In genomic region chr17:48244121-48244711, GRCh38 we compare ENCODE assay signal across 1 cellular context.
TF ChIP-seq lines count a peak whose summit lies in the region.

No MANE protein-coding gene starts in this region.

TF ChIP-seq in K562, 482 proteins besides CTCF, POLR2A, EP300 and RAD21 (continued from another document and continues in another):
- TF ChIP-seq, protein P1, sequence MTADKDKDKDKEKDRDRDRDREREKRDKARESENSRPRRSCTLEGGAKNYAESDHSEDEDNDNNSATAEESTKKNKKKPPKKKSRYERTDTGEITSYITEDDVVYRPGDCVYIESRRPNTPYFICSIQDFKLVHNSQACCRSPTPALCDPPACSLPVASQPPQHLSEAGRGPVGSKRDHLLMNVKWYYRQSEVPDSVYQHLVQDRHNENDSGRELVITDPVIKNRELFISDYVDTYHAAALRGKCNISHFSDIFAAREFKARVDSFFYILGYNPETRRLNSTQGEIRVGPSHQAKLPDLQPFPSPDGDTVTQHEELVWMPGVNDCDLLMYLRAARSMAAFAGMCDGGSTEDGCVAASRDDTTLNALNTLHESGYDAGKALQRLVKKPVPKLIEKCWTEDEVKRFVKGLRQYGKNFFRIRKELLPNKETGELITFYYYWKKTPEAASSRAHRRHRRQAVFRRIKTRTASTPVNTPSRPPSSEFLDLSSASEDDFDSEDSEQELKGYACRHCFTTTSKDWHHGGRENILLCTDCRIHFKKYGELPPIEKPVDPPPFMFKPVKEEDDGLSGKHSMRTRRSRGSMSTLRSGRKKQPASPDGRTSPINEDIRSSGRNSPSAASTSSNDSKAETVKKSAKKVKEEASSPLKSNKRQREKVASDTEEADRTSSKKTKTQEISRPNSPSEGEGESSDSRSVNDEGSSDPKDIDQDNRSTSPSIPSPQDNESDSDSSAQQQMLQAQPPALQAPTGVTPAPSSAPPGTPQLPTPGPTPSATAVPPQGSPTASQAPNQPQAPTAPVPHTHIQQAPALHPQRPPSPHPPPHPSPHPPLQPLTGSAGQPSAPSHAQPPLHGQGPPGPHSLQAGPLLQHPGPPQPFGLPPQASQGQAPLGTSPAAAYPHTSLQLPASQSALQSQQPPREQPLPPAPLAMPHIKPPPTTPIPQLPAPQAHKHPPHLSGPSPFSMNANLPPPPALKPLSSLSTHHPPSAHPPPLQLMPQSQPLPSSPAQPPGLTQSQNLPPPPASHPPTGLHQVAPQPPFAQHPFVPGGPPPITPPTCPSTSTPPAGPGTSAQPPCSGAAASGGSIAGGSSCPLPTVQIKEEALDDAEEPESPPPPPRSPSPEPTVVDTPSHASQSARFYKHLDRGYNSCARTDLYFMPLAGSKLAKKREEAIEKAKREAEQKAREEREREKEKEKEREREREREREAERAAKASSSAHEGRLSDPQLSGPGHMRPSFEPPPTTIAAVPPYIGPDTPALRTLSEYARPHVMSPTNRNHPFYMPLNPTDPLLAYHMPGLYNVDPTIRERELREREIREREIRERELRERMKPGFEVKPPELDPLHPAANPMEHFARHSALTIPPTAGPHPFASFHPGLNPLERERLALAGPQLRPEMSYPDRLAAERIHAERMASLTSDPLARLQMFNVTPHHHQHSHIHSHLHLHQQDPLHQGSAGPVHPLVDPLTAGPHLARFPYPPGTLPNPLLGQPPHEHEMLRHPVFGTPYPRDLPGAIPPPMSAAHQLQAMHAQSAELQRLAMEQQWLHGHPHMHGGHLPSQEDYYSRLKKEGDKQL (CRISPR knock-in tag; IDR thresholded peaks at IDR 0.05; ENCODE audit: borderline replicate concordance): no peak
- 0 out of 2 replicates have a peak, but pooled peaks have one; percentile 40 for TF ChIP-seq ETV5 (CRISPR knock-in tag; IDR thresholded peaks at IDR 0.05; ENCODE audit: low read depth)
- no peak for TF ChIP-seq ZNF785 (CRISPR knock-in tag; IDR thresholded peaks at IDR 0.05)
- TF ChIP-seq TAF9B (IDR thresholded peaks at IDR 0.05; ENCODE audit: partially characterized antibody): no peak
- no peak for TF ChIP-seq SMAD2 (IDR thresholded peaks at IDR 0.05; ENCODE audit: low read depth, low read length)
- TF ChIP-seq, protein P2, sequence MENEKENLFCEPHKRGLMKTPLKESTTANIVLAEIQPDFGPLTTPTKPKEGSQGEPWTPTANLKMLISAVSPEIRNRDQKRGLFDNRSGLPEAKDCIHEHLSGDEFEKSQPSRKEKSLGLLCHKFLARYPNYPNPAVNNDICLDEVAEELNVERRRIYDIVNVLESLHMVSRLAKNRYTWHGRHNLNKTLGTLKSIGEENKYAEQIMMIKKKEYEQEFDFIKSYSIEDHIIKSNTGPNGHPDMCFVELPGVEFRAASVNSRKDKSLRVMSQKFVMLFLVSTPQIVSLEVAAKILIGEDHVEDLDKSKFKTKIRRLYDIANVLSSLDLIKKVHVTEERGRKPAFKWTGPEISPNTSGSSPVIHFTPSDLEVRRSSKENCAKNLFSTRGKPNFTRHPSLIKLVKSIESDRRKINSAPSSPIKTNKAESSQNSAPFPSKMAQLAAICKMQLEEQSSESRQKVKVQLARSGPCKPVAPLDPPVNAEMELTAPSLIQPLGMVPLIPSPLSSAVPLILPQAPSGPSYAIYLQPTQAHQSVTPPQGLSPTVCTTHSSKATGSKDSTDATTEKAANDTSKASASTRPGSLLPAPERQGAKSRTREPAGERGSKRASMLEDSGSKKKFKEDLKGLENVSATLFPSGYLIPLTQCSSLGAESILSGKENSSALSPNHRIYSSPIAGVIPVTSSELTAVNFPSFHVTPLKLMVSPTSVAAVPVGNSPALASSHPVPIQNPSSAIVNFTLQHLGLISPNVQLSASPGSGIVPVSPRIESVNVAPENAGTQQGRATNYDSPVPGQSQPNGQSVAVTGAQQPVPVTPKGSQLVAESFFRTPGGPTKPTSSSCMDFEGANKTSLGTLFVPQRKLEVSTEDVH (IDR thresholded peaks at IDR 0.05; ENCODE audit: low read depth, partially characterized antibody): no peak
- TF ChIP-seq ZNF239 (CRISPR knock-in tag; IDR thresholded peaks at IDR 0.05): peak; percentile 4; the same call in 1 of the 2 replicates
- TF ChIP-seq, protein P3, sequence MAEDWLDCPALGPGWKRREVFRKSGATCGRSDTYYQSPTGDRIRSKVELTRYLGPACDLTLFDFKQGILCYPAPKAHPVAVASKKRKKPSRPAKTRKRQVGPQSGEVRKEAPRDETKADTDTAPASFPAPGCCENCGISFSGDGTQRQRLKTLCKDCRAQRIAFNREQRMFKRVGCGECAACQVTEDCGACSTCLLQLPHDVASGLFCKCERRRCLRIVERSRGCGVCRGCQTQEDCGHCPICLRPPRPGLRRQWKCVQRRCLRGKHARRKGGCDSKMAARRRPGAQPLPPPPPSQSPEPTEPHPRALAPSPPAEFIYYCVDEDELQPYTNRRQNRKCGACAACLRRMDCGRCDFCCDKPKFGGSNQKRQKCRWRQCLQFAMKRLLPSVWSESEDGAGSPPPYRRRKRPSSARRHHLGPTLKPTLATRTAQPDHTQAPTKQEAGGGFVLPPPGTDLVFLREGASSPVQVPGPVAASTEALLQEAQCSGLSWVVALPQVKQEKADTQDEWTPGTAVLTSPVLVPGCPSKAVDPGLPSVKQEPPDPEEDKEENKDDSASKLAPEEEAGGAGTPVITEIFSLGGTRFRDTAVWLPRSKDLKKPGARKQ (CRISPR knock-in tag; IDR thresholded peaks at IDR 0.05): no peak
- no peak for TF ChIP-seq TOE1 (IDR thresholded peaks at IDR 0.05; ENCODE audit: borderline replicate concordance)
- TF ChIP-seq TOE1 (CRISPR knock-in tag; IDR thresholded peaks at IDR 0.05; ENCODE audit: borderline replicate concordance, low read depth): no peak
- TF ChIP-seq E2F3 (CRISPR knock-in tag; IDR thresholded peaks at IDR 0.05): no peak
- no peak for TF ChIP-seq RB1 (IDR thresholded peaks at IDR 0.05; ENCODE audit: low read depth)
- TF ChIP-seq FOXJ2 (tag; IDR thresholded peaks at IDR 0.05): no peak
- TF ChIP-seq CHD1 (IDR thresholded peaks at IDR 0.05; ENCODE audit: low read length): no peak
- 0 out of 2 replicates have a peak, but pooled peaks have one; percentile 14 for TF ChIP-seq JUND (IDR thresholded peaks at IDR 0.05; ENCODE audit: borderline replicate concordance, low read depth, low read length)
- peak; percentile 27; the same call in 1 of the 3 replicates for TF ChIP-seq JUND (tag; IDR thresholded peaks at IDR 0.05; ENCODE audit: borderline replicate concordance, low read depth, low read length)
- TF ChIP-seq DMBX1 (CRISPR knock-in tag; IDR thresholded peaks at IDR 0.05; ENCODE audit: borderline replicate concordance): no peak
- no peak for TF ChIP-seq ARID2 (IDR thresholded peaks at IDR 0.05)
- TF ChIP-seq, protein P4, sequence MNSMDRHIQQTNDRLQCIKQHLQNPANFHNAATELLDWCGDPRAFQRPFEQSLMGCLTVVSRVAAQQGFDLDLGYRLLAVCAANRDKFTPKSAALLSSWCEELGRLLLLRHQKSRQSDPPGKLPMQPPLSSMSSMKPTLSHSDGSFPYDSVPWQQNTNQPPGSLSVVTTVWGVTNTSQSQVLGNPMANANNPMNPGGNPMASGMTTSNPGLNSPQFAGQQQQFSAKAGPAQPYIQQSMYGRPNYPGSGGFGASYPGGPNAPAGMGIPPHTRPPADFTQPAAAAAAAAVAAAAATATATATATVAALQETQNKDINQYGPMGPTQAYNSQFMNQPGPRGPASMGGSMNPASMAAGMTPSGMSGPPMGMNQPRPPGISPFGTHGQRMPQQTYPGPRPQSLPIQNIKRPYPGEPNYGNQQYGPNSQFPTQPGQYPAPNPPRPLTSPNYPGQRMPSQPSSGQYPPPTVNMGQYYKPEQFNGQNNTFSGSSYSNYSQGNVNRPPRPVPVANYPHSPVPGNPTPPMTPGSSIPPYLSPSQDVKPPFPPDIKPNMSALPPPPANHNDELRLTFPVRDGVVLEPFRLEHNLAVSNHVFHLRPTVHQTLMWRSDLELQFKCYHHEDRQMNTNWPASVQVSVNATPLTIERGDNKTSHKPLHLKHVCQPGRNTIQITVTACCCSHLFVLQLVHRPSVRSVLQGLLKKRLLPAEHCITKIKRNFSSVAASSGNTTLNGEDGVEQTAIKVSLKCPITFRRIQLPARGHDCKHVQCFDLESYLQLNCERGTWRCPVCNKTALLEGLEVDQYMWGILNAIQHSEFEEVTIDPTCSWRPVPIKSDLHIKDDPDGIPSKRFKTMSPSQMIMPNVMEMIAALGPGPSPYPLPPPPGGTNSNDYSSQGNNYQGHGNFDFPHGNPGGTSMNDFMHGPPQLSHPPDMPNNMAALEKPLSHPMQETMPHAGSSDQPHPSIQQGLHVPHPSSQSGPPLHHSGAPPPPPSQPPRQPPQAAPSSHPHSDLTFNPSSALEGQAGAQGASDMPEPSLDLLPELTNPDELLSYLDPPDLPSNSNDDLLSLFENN (IDR thresholded peaks at IDR 0.05; ENCODE audit: low read depth in 2 of 2, low read length in 2 of 2): no peak
- no peak for TF ChIP-seq LCOR (CRISPR knock-in tag; IDR thresholded peaks at IDR 0.05)
- no peak for TF ChIP-seq ZNF184 (CRISPR knock-in tag; IDR thresholded peaks at IDR 0.05)
- TF ChIP-seq TFAP4 (CRISPR knock-in tag; IDR thresholded peaks at IDR 0.05; ENCODE audit: borderline replicate concordance): no peak
- TF ChIP-seq, protein P5, sequence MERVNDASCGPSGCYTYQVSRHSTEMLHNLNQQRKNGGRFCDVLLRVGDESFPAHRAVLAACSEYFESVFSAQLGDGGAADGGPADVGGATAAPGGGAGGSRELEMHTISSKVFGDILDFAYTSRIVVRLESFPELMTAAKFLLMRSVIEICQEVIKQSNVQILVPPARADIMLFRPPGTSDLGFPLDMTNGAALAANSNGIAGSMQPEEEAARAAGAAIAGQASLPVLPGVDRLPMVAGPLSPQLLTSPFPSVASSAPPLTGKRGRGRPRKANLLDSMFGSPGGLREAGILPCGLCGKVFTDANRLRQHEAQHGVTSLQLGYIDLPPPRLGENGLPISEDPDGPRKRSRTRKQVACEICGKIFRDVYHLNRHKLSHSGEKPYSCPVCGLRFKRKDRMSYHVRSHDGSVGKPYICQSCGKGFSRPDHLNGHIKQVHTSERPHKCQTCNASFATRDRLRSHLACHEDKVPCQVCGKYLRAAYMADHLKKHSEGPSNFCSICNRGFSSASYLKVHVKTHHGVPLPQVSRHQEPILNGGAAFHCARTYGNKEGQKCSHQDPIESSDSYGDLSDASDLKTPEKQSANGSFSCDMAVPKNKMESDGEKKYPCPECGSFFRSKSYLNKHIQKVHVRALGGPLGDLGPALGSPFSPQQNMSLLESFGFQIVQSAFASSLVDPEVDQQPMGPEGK (CRISPR knock-in tag; IDR thresholded peaks at IDR 0.05; ENCODE audit: borderline replicate concordance): no peak
- TF ChIP-seq SMARCA4 (IDR thresholded peaks at IDR 0.05): peak; percentile 22; the same call in 1 of the 2 replicates
- no peak for TF ChIP-seq RBM15 (IDR thresholded peaks at IDR 0.05; ENCODE audit: insufficient read depth, low read length)
- TF ChIP-seq ELF1 (tag; IDR thresholded peaks at IDR 0.05): peak; percentile 18; the same call in 1 of the 2 replicates
- no peak for TF ChIP-seq BRCA1 (IDR thresholded peaks at IDR 0.05)
- TF ChIP-seq BRCA1 (CRISPR knock-in tag; IDR thresholded peaks at IDR 0.05): no peak
- no peak for TF ChIP-seq MEF2A (IDR thresholded peaks at IDR 0.05; ENCODE audit: control insufficient read depth, low read depth, low read length)
- no peak for TF ChIP-seq MXD1 (CRISPR knock-in tag; IDR thresholded peaks at IDR 0.05; ENCODE audit: borderline replicate concordance, poor library complexity, severe bottlenecking)
- TF ChIP-seq GATA2 (CRISPR knock-in tag; IDR thresholded peaks at IDR 0.05): peak; percentile 40; the same call in 1 of the 2 replicates
- TF ChIP-seq RNF2 (IDR thresholded peaks at IDR 0.05): no peak
- TF ChIP-seq KLF6 (CRISPR knock-in tag; IDR thresholded peaks at IDR 0.05; ENCODE audit: borderline replicate concordance): peak; percentile 43; the same call in 1 of the 2 replicates
- no peak for TF ChIP-seq ZFPM2 (CRISPR knock-in tag; IDR thresholded peaks at IDR 0.05)
- no peak for TF ChIP-seq KLF10 (CRISPR knock-in tag; IDR thresholded peaks at IDR 0.05)
- no peak for TF ChIP-seq BRF1 (IDR thresholded peaks at IDR 0.05; ENCODE audit: borderline replicate concordance, extremely low read depth, insufficient read length)
- TF ChIP-seq PTRF (tag; IDR thresholded peaks at IDR 0.05): no peak
- TF ChIP-seq SMARCC2 (IDR thresholded peaks at IDR 0.05; ENCODE audit: low read depth): no peak
- no peak for TF ChIP-seq ZNF282 (CRISPR knock-in tag; IDR thresholded peaks at IDR 0.05)
- TF ChIP-seq ZNF347 (CRISPR knock-in tag; IDR thresholded peaks at IDR 0.05; ENCODE audit: low read depth): no peak
- TF ChIP-seq BMI1 (IDR thresholded peaks at IDR 0.05; ENCODE audit: low read length): no peak
- no peak for TF ChIP-seq COPS2 (conservative IDR thresholded peaks at IDR 0.05)
- no peak for TF ChIP-seq CEBPG (CRISPR knock-in tag; IDR thresholded peaks at IDR 0.05)
- TF ChIP-seq CEBPG (tag; conservative IDR thresholded peaks at IDR 0.05 in 1 of 2, IDR thresholded peaks at IDR 0.05 in 1 of 2): no peak
- no peak for TF ChIP-seq GABPB2 (CRISPR knock-in tag; conservative IDR thresholded peaks at IDR 0.05)
- no peak for TF ChIP-seq SMARCA5 (IDR thresholded peaks at IDR 0.05)
- TF ChIP-seq NONO (IDR thresholded peaks at IDR 0.05; ENCODE audit: low read depth in 2 of 2, low read length in 1 of 2): no peak
- TF ChIP-seq KDM1A (IDR thresholded peaks at IDR 0.05): no peak
- TF ChIP-seq ZNF212 (CRISPR knock-in tag; IDR thresholded peaks at IDR 0.05): no peak
- TF ChIP-seq PURB (CRISPR knock-in tag; IDR thresholded peaks at IDR 0.05; ENCODE audit: low read depth): no peak
- TF ChIP-seq KDM2B (CRISPR knock-in tag; IDR thresholded peaks at IDR 0.05): no peak
- TF ChIP-seq HNRNPLL (IDR thresholded peaks at IDR 0.05; ENCODE audit: low read depth, low read length, poor library complexity, severe bottlenecking): no peak
- TF ChIP-seq NR2C1 (IDR thresholded peaks at IDR 0.05): no peak
- peak; percentile 24; the same call in 1 of the 2 replicates for TF ChIP-seq NR2C1 (tag; IDR thresholded peaks at IDR 0.05)
- TF ChIP-seq ZNF146 (CRISPR knock-in tag; IDR thresholded peaks at IDR 0.05; ENCODE audit: unreplicated experiment): no peak
- TF ChIP-seq, protein P6, sequence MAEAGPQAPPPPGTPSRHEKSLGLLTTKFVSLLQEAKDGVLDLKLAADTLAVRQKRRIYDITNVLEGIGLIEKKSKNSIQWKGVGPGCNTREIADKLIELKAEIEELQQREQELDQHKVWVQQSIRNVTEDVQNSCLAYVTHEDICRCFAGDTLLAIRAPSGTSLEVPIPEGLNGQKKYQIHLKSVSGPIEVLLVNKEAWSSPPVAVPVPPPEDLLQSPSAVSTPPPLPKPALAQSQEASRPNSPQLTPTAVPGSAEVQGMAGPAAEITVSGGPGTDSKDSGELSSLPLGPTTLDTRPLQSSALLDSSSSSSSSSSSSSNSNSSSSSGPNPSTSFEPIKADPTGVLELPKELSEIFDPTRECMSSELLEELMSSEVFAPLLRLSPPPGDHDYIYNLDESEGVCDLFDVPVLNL (CRISPR knock-in tag; IDR thresholded peaks at IDR 0.05; ENCODE audit: low read depth): no peak
- TF ChIP-seq NFYB (IDR thresholded peaks at IDR 0.05; ENCODE audit: extremely low read depth, insufficient read length): no peak
